Comparison of ENCODE assay signal across 26 cellular contexts in genomic region chr4:119329837-119330620, GRCh38. TPM values are rescaled to one million over a fixed set of nuclear protein-coding genes. Genes with fewer than 3 reads are reported as not detected.
DNase-seq lines count a peak whose midpoint lies in the region; ATAC-seq, FAIRE-seq and TF ChIP-seq lines count a peak whose summit lies in the region.
"Had no signal": no experiment of that assay in that cellular context is flagged by ENCODE, and none has a peak within 500 bp of the region (broad histone marks: within the 10 kb centered on the region; RNA-seq: fewer than 3 reads in every experiment).

No MANE protein-coding gene starts in this region.

- no peaks in the 10 kb centered on the region for H3K27me3 Mint-ChIP-seq in stimulated activated memory B cell treated with anti-CD40 and anti-IgM and Interleukin-4, amounts not matched to agents 10 μg/mL and 1 μg/mL and 100 μg/mL, for 72 hours

- H3K4me1 Mint-ChIP-seq in stimulated activated memory B cell treated with anti-CD40 and anti-IgM and Interleukin-4, amounts not matched to agents 10 μg/mL and 1 μg/mL and 100 μg/mL, for 72 hours, result no peaks in the 10 kb centered on the region
- H3K4me1 Mint-ChIP-seq: GM23338 had no signal

- H3K9ac ChIP-seq in K562 (ENCODE audit: insufficient read depth in 1 of 2, low read depth in 2 of 2, low read length in 2 of 2), result no peak overlapping the region

- H3K4me1 ChIP-seq in K562 (replicated peaks in 1 of 2; ENCODE audit: control insufficient read depth in 2 of 2, insufficient read depth in 2 of 2, low read length in 2 of 2) (no peaks in the 10 kb centered on the region), ovary (ENCODE audit: insufficient read depth) (no peaks in the 10 kb centered on the region)
- H3K4me1 ChIP-seq: SJSA1 had no signal

- intact Hi-C loops in Right ventricle myocardium superior (cut with DNase I) (no loop called here), cardiac septum (cut with DNase I) (no loop called here), K562 (cut with micrococcal nuclease) (no loop called here), left ventricle myocardium superior (cut with micrococcal nuclease) (no loop called here), ovary (cut with DNase I) (no loop called here)

- no peaks in the 10 kb centered on the region for H3K36me3 Mint-ChIP-seq in stimulated activated memory B cell treated with anti-CD40 and anti-IgM and Interleukin-4, amounts not matched to agents 10 μg/mL and 1 μg/mL and 100 μg/mL, for 72 hours
- H3K36me3 Mint-ChIP-seq: CD8-positive, alpha-beta T cell had no signal

- CTCF ChIA-PET in K562 (lab: Yijun Ruan, JAX; ENCODE audit: low intra/inter-chr PET ratio), result no interaction called here
- CTCF ChIA-PET in RWPE1 (lab: Yijun Ruan, JAX), result no interaction called here

- no peak overlapping the region for H3K4me3 Mint-ChIP-seq in stimulated activated memory B cell treated with anti-CD40 and anti-IgM and Interleukin-4, amounts not matched to agents 10 μg/mL and 1 μg/mL and 100 μg/mL, for 72 hours
- H3K4me3 Mint-ChIP-seq: CD8-positive, alpha-beta T cell; GM23338 had no signal

- H3K9me1 ChIP-seq in K562 (ENCODE audit: control insufficient read depth, insufficient read depth, low read length), result no peaks in the 10 kb centered on the region

- ATAC-seq in Right ventricle myocardium superior (ENCODE audit: poor library complexity) (peak; percentile 76), K562 (no peak), left ventricle myocardium superior (peak; percentile 85)
- ATAC-seq in stimulated activated memory B cell treated with anti-CD40 and anti-IgM and Interleukin-4, amounts not matched to agents 10 μg/mL and 1 μg/mL and 100 μg/mL, for 72 hours, result no peak
- ATAC-seq: CD8-positive, alpha-beta T cell; GM23338; Panc1 had no signal

- no peaks in the 10 kb centered on the region for H3K79me2 ChIP-seq in K562 (ENCODE audit: control insufficient read depth, insufficient read depth, low read length)

- TF ChIP-seq POLR2A in K562 (conservative IDR thresholded peaks at IDR 0.05) (no peak), ovary (IDR thresholded peaks at IDR 0.05) (no peak)

- no peaks in the 10 kb centered on the region for H4K20me1 ChIP-seq in K562 (replicated peaks; ENCODE audit: control insufficient read depth, insufficient read depth, low read length)

- in situ Hi-C loops in K562 (cut with MboI), result no loop called here

- no peak overlapping the region for H3K27ac Mint-ChIP-seq in stimulated activated memory B cell treated with anti-CD40 and anti-IgM and Interleukin-4, amounts not matched to agents 10 μg/mL and 1 μg/mL and 100 μg/mL, for 72 hours
- H3K27ac Mint-ChIP-seq: CD8-positive, alpha-beta T cell; GM23338 had no signal

- H2AFZ ChIP-seq in K562 (ENCODE audit: low read depth, low read length), result no peak overlapping the region
- H2AFZ ChIP-seq: GM23338 had no signal

- H3K9me3 ChIP-seq in K562 (replicated peaks; ENCODE audit: control insufficient read depth, insufficient read depth, low read depth, low read length) (no peaks in the 10 kb centered on the region), ovary (no peaks in the 10 kb centered on the region)
- H3K9me3 ChIP-seq: HAP-1, SJSA1 had no signal

- no TSS peak for BruUV-seq in K562 (replicated peaks; lab: Mats Ljungman, UMichigan)

- H3K36me3 ChIP-seq in K562 (ENCODE audit: control insufficient read depth, insufficient read depth, low read length) (no peaks in the 10 kb centered on the region), ovary (no peaks in the 10 kb centered on the region)
- H3K36me3 ChIP-seq: HAP-1, SJSA1 had no signal

- TF ChIP-seq EP300 in K562 (IDR thresholded peaks at IDR 0.05; ENCODE audit: low read length), result no peak
- TF ChIP-seq EP300 in ovary (IDR thresholded peaks at IDR 0.05), result no peak

- H3K27ac ChIP-seq in K562 (ENCODE audit: extremely low read depth, low read depth, low read length) (no peak overlapping the region), ovary (no peak overlapping the region), RWPE1 (no peak overlapping the region)
- H3K27ac ChIP-seq: SJSA1 had no signal

- POLR2A ChIA-PET in K562 (lab: Yijun Ruan, JAX), result interaction anchor here (0.7 kb wide), 1 partner anchor 19 kb away, joined by 4 read pairs; no protein-coding TSS in a partner anchor
- POLR2A ChIA-PET in RWPE1 (lab: Yijun Ruan, JAX; ENCODE audit: low non-redundant PET), result no interaction called here

- no peak overlapping the region for H3K4me2 ChIP-seq in K562 (ENCODE audit: insufficient read depth, low read length)
- H3K4me2 ChIP-seq: GM23338 had no signal

- TF ChIP-seq CTCF in K562 (IDR thresholded peaks at IDR 0.05 in 2 of 3, conservative IDR thresholded peaks at IDR 0.05 in 1 of 3; ENCODE audit: insufficient read depth in 2 of 3, low read depth in 1 of 3, low read length in 3 of 3) (no peak), ovary (IDR thresholded peaks at IDR 0.05) (no peak), RWPE1 (conservative IDR thresholded peaks at IDR 0.05; ENCODE audit: low read depth) (no peak)

- H3K27me3 ChIP-seq in K562 (ENCODE audit: control insufficient read depth in 2 of 2, insufficient read depth in 2 of 2, low read length in 2 of 2) (no peaks in the 10 kb centered on the region), ovary (no peaks in the 10 kb centered on the region)

- TF ChIP-seq RAD21 in K562 (CRISPR knock-in tag; conservative IDR thresholded peaks at IDR 0.05 in 1 of 2, IDR thresholded peaks at IDR 0.05 in 1 of 2), result no peak

- H3K4me3 ChIP-seq in K562 (no peak overlapping the region), ovary (no peak overlapping the region)
- H3K4me3 ChIP-seq: GM23338, HAP-1, SJSA1 had no signal

- 2% methylated on average over 2 of the region's 2 CpGs for WGBS in K562 (ENCODE audit: insufficient coverage, low coverage, missing lambda C conversion rate)
- 57 to 65% (median 60%) methylated on average over 2 of the region's 2 CpGs for WGBS in ovary, 3 donors

- H3K9me3 Mint-ChIP-seq in stimulated activated memory B cell treated with anti-CD40 and anti-IgM and Interleukin-4, amounts not matched to agents 10 μg/mL and 1 μg/mL and 100 μg/mL, for 72 hours, result no peaks in the 10 kb centered on the region
- H3K9me3 Mint-ChIP-seq: CD8-positive, alpha-beta T cell; GM23338 had no signal

- no peak for FAIRE-seq in K562 (lab: Jason Lieb, UNC)
- FAIRE-seq: GM12891 had no signal

- DNase-seq in Right ventricle myocardium superior (no peak), cardiac septum (ENCODE audit: low spot score) (no peak), K562 (ENCODE audit: extremely low read depth in 1 of 4, low spot score in 3 of 4) (no peak), left ventricle myocardium superior (no peak), ovary (no peak), RWPE1 (ENCODE audit: low spot score) (no peak)
- no peak for DNase-seq in activated CD4-positive, alpha-beta T cell treated with anti-CD3 and anti-CD28 coated beads for 48 hours
- DNase-seq: 8988T; AML-193; C1 segment of cervical spinal cord; Calu3; CD8-positive, alpha-beta T cell; DMS153; IMR-90; NCI-H1105; NCI-H2029 treated with DMSO at 0.1 percent for 48 hours; NCI-H510A treated with DMSO at 0.1 percent for 48 hours; NCI-H748 treated with DMSO at 0.1 percent for 48 hours had no signal

TF ChIP-seq in K562, 482 proteins besides CTCF, POLR2A, EP300 and RAD21 (continues in another document):
- TF ChIP-seq TEAD4 (IDR thresholded peaks at IDR 0.05; ENCODE audit: low read length) (peak; percentile 43), TEAD4 (CRISPR knock-in tag; IDR thresholded peaks at IDR 0.05; ENCODE audit: borderline replicate concordance) (no peak), HIVEP1 (CRISPR knock-in tag; IDR thresholded peaks at IDR 0.05) (no peak), CHCHD3 (CRISPR knock-in tag; IDR thresholded peaks at IDR 0.05) (no peak), NFIC (IDR thresholded peaks at IDR 0.05) (0 out of 2 replicates have a peak, but pooled peaks have one; percentile 11), PHB (CRISPR knock-in tag; IDR thresholded peaks at IDR 0.05) (no peak), TCF3 (CRISPR knock-in tag; IDR thresholded peaks at IDR 0.05) (0 out of 2 replicates have a peak, but pooled peaks have one; percentile 9), FOXA1 (IDR thresholded peaks at IDR 0.05; ENCODE audit: borderline replicate concordance) (no peak), CGGBP1 (CRISPR knock-in tag; IDR thresholded peaks at IDR 0.05) (no peak), HNRNPK (IDR thresholded peaks at IDR 0.05; ENCODE audit: low read depth, low read length, poor library complexity, severe bottlenecking) (no peak), FOXA3 (CRISPR knock-in tag; conservative IDR thresholded peaks at IDR 0.05 in 1 of 2, IDR thresholded peaks at IDR 0.05 in 1 of 2) (no peak), CBFA2T3 (IDR thresholded peaks at IDR 0.05) (peak; percentile 45; the same call in 1 of the 2 replicates)

RNA-seq across cellular contexts. Expression of gene FABP2, which starts 8.1 kb away (rescaled TPM):
- total RNA-seq in Right ventricle myocardium superior, result not detected
- 0.57 TPM for total RNA-seq in cardiac septum
- not detected in 2 replicates for total RNA-seq in K562 (2011; cell fraction: chromatin; rRNA removed; ENCODE audit: low replicate concordance)
- total RNA-seq in K562 (2011; cell fraction: nucleolus; rRNA removed), result not detected in 2 replicates
- not detected in 2 replicates for total RNA-seq in K562 (2011; cell fraction: nucleoplasm; rRNA removed)
- total RNA-seq in K562 (2014; rRNA removed), result not detected in 2 replicates
- not detected in 2 replicates for total RNA-seq in K562 (2014; rRNA removed; fragmentation: Illumina TruSeq; extraction: Trizol)
- not detected in 2 replicates for total RNA-seq in K562 (2015; rRNA removed; fragmentation: Illumina TruSeq; extraction: Trizol)
- not detected in 2 replicates for total RNA-seq in K562 (2021)
- polyA plus RNA-seq in K562 (2011; rRNA removed), result not detected in 2 replicates
- polyA plus RNA-seq in K562 (2011; cell fraction: cytosol; rRNA removed), result not detected in 2 replicates
- not detected in 2 replicates for polyA plus RNA-seq in K562 (2011; cell fraction: nucleus; rRNA removed)
- polyA plus RNA-seq in K562 (2012), result not detected in 2 replicates
- not detected in 2 replicates for polyA plus RNA-seq in K562 (2014; fragmentation: Illumina TruSeq; extraction: Trizol)
- not detected for polyA plus RNA-seq in K562 (2014; fragmentation: Nextera tagmentation; extraction: Ambion mirVana)
- not detected in 2 replicates for polyA plus RNA-seq in K562 (2014; rRNA removed)
- not detected in 2 replicates for polyA minus RNA-seq in K562 (2011; rRNA and poly(A)+ RNA removed)
- polyA minus RNA-seq in K562 (2011; cell fraction: cytosol; rRNA and poly(A)+ RNA removed), result not detected in 2 replicates
- polyA minus RNA-seq in K562 (2011; cell fraction: nucleus; rRNA and poly(A)+ RNA removed), result not detected in 2 replicates
- total RNA-seq in left ventricle myocardium superior, result not detected
- total RNA-seq in ovary, result under 1 TPM in 2 of 7 donors, not detected in 5; 0.11 to 0.60 TPM
- polyA plus RNA-seq in ovary, result not detected
- total RNA-seq: Calu3; CD8-positive, alpha-beta T cell; G401; GM23338; IMR-90; SJSA1 had no signal
- polyA plus RNA-seq: AG04450, GM23338, IMR-90 had no signal

Comparison
In these comparisons a context has a peak if more than half of its experiments do, and no peak if none do; other contexts are left out.
1. ATAC-seq: peak in Right ventricle myocardium superior (single experiment) and left ventricle myocardium superior (single experiment); none in K562 (single experiment) and stimulated activated memory B cell treated with anti-CD40 and anti-IgM and Interleukin-4, amounts not matched to agents 10 μg/mL and 1 μg/mL and 100 μg/mL, for 72 hours (single experiment).